In genomic region chr4:48490012-48490679, GRCh38 we compare ENCODE assay signal across 1 cellular context.
A peak's percentile ranks its signal among the peaks of the same experiment; 100 is the strongest.
TF ChIP-seq lines count a peak whose summit lies in the region.

Gene ZAR1 (plus strand): TSS chr4:48490252. CDS start chr4:48490292, 40 bp downstream.

TF ChIP-seq in WTC11, 78 proteins besides CTCF, POLR2A, EP300 and RAD21 (continued from another document and continues in another):
- TF ChIP-seq E2F5 (CRISPR knock-in tag; IDR thresholded peaks at IDR 0.05) (0 out of 2 replicates have a peak, but pooled peaks have one; percentile 54), PRRX2 (CRISPR knock-in tag; IDR thresholded peaks at IDR 0.05) (no peak), KAT7 (CRISPR knock-in tag; IDR thresholded peaks at IDR 0.05; ENCODE audit: borderline replicate concordance) (0 out of 2 replicates have a peak, but pooled peaks have one; percentile 38), CBFB (CRISPR knock-in tag; IDR thresholded peaks at IDR 0.05; ENCODE audit: low read depth) (no peak), ZNF416 (CRISPR knock-in tag; IDR thresholded peaks at IDR 0.05) (no peak), OVOL2 (CRISPR knock-in tag; IDR thresholded peaks at IDR 0.05; ENCODE audit: borderline replicate concordance) (no peak), GTF2I (CRISPR knock-in tag; conservative IDR thresholded peaks at IDR 0.05) (no peak), ATF1 (CRISPR knock-in tag; IDR thresholded peaks at IDR 0.05) (no peak), FOXK1 (CRISPR knock-in tag; IDR thresholded peaks at IDR 0.05) (0 out of 2 replicates have a peak, but pooled peaks have one; percentile 19), GRHL2 (CRISPR knock-in tag; IDR thresholded peaks at IDR 0.05; ENCODE audit: insufficient replicate concordance, severe bottlenecking) (no peak), ZNF425 (CRISPR knock-in tag; conservative IDR thresholded peaks at IDR 0.05) (no peak), ZNF281 (CRISPR knock-in tag; IDR thresholded peaks at IDR 0.05) (no peak), AR (CRISPR knock-in tag; IDR thresholded peaks at IDR 0.05) (no peak), ESRRA (CRISPR knock-in tag; IDR thresholded peaks at IDR 0.05; ENCODE audit: borderline replicate concordance) (no peak; the same call in 1 of the 2 replicates), JUN (CRISPR knock-in tag; IDR thresholded peaks at IDR 0.05) (peak; percentile 71; the same call in 1 of the 2 replicates), ATF2 (CRISPR knock-in tag; IDR thresholded peaks at IDR 0.05; ENCODE audit: borderline replicate concordance, low read depth) (no peak), PREB (CRISPR knock-in tag; IDR thresholded peaks at IDR 0.05; ENCODE audit: borderline replicate concordance) (no peak), ETV6 (CRISPR knock-in tag; IDR thresholded peaks at IDR 0.05) (no peak), ZNF532 (CRISPR knock-in tag; IDR thresholded peaks at IDR 0.05; ENCODE audit: borderline replicate concordance) (no peak), ZNF138 (CRISPR knock-in tag; conservative IDR thresholded peaks at IDR 0.05) (no peak), CDX4 (CRISPR knock-in tag; IDR thresholded peaks at IDR 0.05; ENCODE audit: borderline replicate concordance) (no peak), ZBTB21 (CRISPR knock-in tag; IDR thresholded peaks at IDR 0.05; ENCODE audit: borderline replicate concordance) (no peak), E2F4 (CRISPR knock-in tag; IDR thresholded peaks at IDR 0.05; ENCODE audit: borderline replicate concordance, low read depth) (peak; percentile 83), NFE2L1 (CRISPR knock-in tag; IDR thresholded peaks at IDR 0.05) (no peak), ZNF263 (CRISPR knock-in tag; IDR thresholded peaks at IDR 0.05; ENCODE audit: low read depth) (no peak), TEAD1 (CRISPR knock-in tag; IDR thresholded peaks at IDR 0.05) (0 out of 2 replicates have a peak, but pooled peaks have one; percentile 57), TCF7 (CRISPR knock-in tag; IDR thresholded peaks at IDR 0.05; ENCODE audit: low read depth) (0 out of 2 replicates have a peak, but pooled peaks have one; percentile 10), E2F1 (CRISPR knock-in tag; IDR thresholded peaks at IDR 0.05) (no peak), EMX1 (CRISPR knock-in tag; IDR thresholded peaks at IDR 0.05) (no peak), PRDM15 (CRISPR knock-in tag; IDR thresholded peaks at IDR 0.05) (no peak), TEAD4 (CRISPR knock-in tag; IDR thresholded peaks at IDR 0.05) (peak; percentile 55; the same call in 1 of the 2 replicates)
